Comparison of ENCODE assay signal across 20 cellular contexts in the genomic region with DNA sequence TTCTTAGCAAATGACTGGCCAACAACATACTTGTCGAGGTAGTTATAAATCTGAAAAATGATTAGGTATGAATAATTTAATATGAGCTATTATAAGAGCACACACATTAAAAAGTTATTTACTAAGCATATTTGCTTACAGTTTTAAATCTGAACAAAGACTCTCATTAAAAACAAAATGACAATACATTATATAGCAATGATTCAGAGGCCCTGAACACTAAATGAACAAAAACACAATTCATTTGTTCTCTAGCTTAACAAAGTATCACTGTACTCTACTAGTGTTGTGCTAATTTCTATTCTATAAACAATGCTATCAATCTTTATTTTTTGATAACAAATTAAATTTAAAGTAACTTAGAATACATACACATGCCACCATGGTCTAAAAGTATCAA. TPM values are rescaled to one million over a fixed set of nuclear protein-coding genes. Genes with fewer than 3 reads are reported as not detected.
"Had no signal": no experiment of that assay in that cellular context is flagged by ENCODE, and none has a peak within 500 bp of the region (broad histone marks: within the 10 kb centered on the region; RNA-seq: fewer than 3 reads in every experiment).

No MANE protein-coding gene starts in this region.

- H3K4me3 ChIP-seq: K562, PC-9 had no signal

- DNase-seq: activated B cell treated with CpG ODN at 0.5 μM for 24 hours; activated CD4-positive, alpha-beta memory T cell treated with anti-CD3 and anti-CD28 coated beads for 36 hours; activated CD4-positive, alpha-beta T cell treated with anti-CD3 and anti-CD28 coated beads for 1 hour; activated CD4-positive, alpha-beta T cell treated with anti-CD3 and anti-CD28 coated beads, Interleukin-2, amount 10 ng/mL, durations not matched to agents 7 days and 5 days; activated CD8-positive, alpha-beta memory T cell treated with anti-CD3 and anti-CD28 coated beads for 24 hours; activated effector memory CD4-positive, alpha-beta T cell treated with anti-CD3 and anti-CD28 coated beads, Interleukin-2, amount 50 U/mL, for 16 hours; activated naive CD4-positive, alpha-beta T cell treated with anti-CD3 and anti-CD28 coated beads for 36 hours; activated T-cell treated with anti-CD3 and anti-CD28 coated beads, Interleukin-2, amount 50 U/mL, for 4 hours; amygdala; NCI-H1048; NCI-H146; NCI-H187 treated with DMSO at 0.1 percent for 48 hours; NCI-H2081 treated with DMSO at 0.1 percent for 48 hours; NCI-H446; NCI-H524; PC-9; SHP77 treated with DMSO at 0.1 percent for 48 hours; T-helper 17 cell; T-helper 9 cell had no signal

- ATAC-seq: activated T-cell treated with anti-CD3 and anti-CD28 coated beads, Interleukin-2, amount 50 U/mL, for 4 hours; K562; T-helper 17 cell had no signal

- H3K27ac ChIP-seq: PC-9 had no signal

RNA-seq across cellular contexts. Expression of a gene that starts 47.1 kb away (rescaled TPM):
- total RNA-seq: activated naive CD4-positive, alpha-beta T cell treated with anti-CD3 and anti-CD28 coated beads for 36 hours; K562 had no signal
